Comparison of ENCODE assay signal across 14 cellular contexts in genomic region chr2:235458839-235459273, GRCh38. TPM values are rescaled to one million over a fixed set of nuclear protein-coding genes. Genes with fewer than 3 reads are reported as not detected.
DNase-seq lines count a peak whose midpoint lies in the region; ATAC-seq and TF ChIP-seq lines count a peak whose summit lies in the region.
"Had no signal": no experiment of that assay in that cellular context is flagged by ENCODE, and none has a peak within 500 bp of the region (broad histone marks: within the 10 kb centered on the region; RNA-seq: fewer than 3 reads in every experiment).

No MANE protein-coding gene starts in this region.

- TF ChIP-seq CTCF in mammary epithelial cell (conservative IDR thresholded peaks at IDR 0.05 in 1 of 2, IDR thresholded peaks at IDR 0.05 in 1 of 2; ENCODE audit: extremely low read depth in 1 of 2, insufficient read depth in 1 of 2, low read depth in 1 of 2, low read length in 2 of 2) = no peak
- TF ChIP-seq CTCF in tibial nerve (IDR thresholded peaks at IDR 0.05) = no peak
- no peak for TF ChIP-seq CTCF in omental fat pad (IDR thresholded peaks at IDR 0.05)

- no peak overlapping the region for H3K56ac ChIP-seq in mesendoderm (ENCODE audit: low read length)

- CTCF ChIA-PET in mammary epithelial cell (lab: Charles Lee; ENCODE audit: low non-redundant PET) = no interaction called here

- no TSS peak for BruUV-seq in mammary epithelial cell (replicated peaks; lab: Mats Ljungman, UMichigan)

- no peak for TF ChIP-seq POLR2A in tibial nerve (IDR thresholded peaks at IDR 0.05)

- H3K79me2 ChIP-seq in mammary epithelial cell (ENCODE audit: insufficient read depth, low read length) = no peaks in the 10 kb centered on the region
- H3K79me2 ChIP-seq in mesendoderm (ENCODE audit: control insufficient read depth, insufficient read depth, low read length) = no peaks in the 10 kb centered on the region

- no peak for TF ChIP-seq EP300 in tibial nerve (IDR thresholded peaks at IDR 0.05)

- H3K9ac ChIP-seq in mammary epithelial cell (ENCODE audit: insufficient read depth, low read length) (no peak overlapping the region), mesendoderm (ENCODE audit: low read length) (no peak overlapping the region)

- in situ Hi-C loops in mammary epithelial cell (cut with MboI; ENCODE audit: low sequenced_read_pairs in 2 of 2) = no loop called here

- H3K27me3 ChIP-seq in MG63 (no peaks in the 10 kb centered on the region), mammary epithelial cell (ENCODE audit: insufficient read depth, low read length) (no peaks in the 10 kb centered on the region), mesendoderm (ENCODE audit: insufficient read depth, low read length, poor library complexity) (no peaks in the 10 kb centered on the region), tibial nerve (no peaks in the 10 kb centered on the region)

- H4K20me1 ChIP-seq in mammary epithelial cell (ENCODE audit: insufficient read depth, low read length) = no peaks in the 10 kb centered on the region

- no peak overlapping the region for H3K4ac ChIP-seq in mesendoderm (ENCODE audit: low read depth, low read length)

- H3K9me3 ChIP-seq in MG63 (no peaks in the 10 kb centered on the region), mammary epithelial cell (replicated peaks; ENCODE audit: insufficient read depth, low read length) (no peaks in the 10 kb centered on the region), tibial nerve (no peaks in the 10 kb centered on the region)

- H3K79me1 ChIP-seq in mesendoderm (ENCODE audit: low read length) = no peaks in the 10 kb centered on the region

- no peak overlapping the region for H4K8ac ChIP-seq in mesendoderm (ENCODE audit: low read depth, low read length)

- no peak overlapping the region for H2BK120ac ChIP-seq in mesendoderm (ENCODE audit: low read depth, low read length)

- H2AFZ ChIP-seq in mammary epithelial cell (ENCODE audit: low read depth, low read length) = peak overlapping the region; percentile 32

- no peak overlapping the region for H2AK5ac ChIP-seq in mesendoderm (ENCODE audit: low read length)

- ATAC-seq in omental fat pad (ENCODE audit: low FRiP score) = no peak
- ATAC-seq in GM21423 (IDR thresholded peaks at IDR 0.05; ENCODE audit: unreplicated experiment) = no peak
- ATAC-seq: activated naive CD4-positive, alpha-beta T cell treated with anti-CD3 and anti-CD28 coated beads, Interleukin-2, amount 50 U/mL, for 72 hours; effector memory CD8-positive, alpha-beta T cell had no signal

- H3K23ac ChIP-seq in mesendoderm (ENCODE audit: low read length) = no peak overlapping the region

- no peak overlapping the region for H4K5ac ChIP-seq in mesendoderm (ENCODE audit: low read length)

- dilution Hi-C loops in mammary epithelial cell (cut with HindIII; ENCODE audit: low sequenced_read_pairs) = no loop called here

- no peak overlapping the region for H3K4me3 ChIP-seq in MG63
- H3K4me3 ChIP-seq in mammary epithelial cell (replicated peaks in 1 of 3; ENCODE audit: insufficient read depth in 1 of 3, low read depth in 2 of 3, low read length in 3 of 3) = no peak overlapping the region
- H3K4me3 ChIP-seq in mesendoderm (ENCODE audit: low read length) = no peak overlapping the region
- H3K4me3 ChIP-seq in tibial nerve = no peak overlapping the region

- intact Hi-C loops in mammary epithelial cell (cut with micrococcal nuclease) = no loop called here

- DNase-seq in EH (ENCODE audit: low read depth) (peak; percentile 38), MG63 (peak; percentile 19), mammary epithelial cell (peak; percentile 46), mesendoderm (peak; percentile 70), tibial nerve (ENCODE audit: low spot score in 2 of 2) (no peak), omental fat pad (ENCODE audit: low spot score) (no peak)
- DNase-seq in activated CD8-positive, alpha-beta memory T cell treated with anti-CD3 and anti-CD28 coated beads, Interleukin-2, amount 50 U/mL, for 4 hours = no peak
- DNase-seq: activated CD4-positive, alpha-beta T cell treated with anti-CD3 and anti-CD28 coated beads for 4 hours; effector memory CD8-positive, alpha-beta T cell; H7; nucleus accumbens; SHP77 treated with DMSO at 0.1 percent for 48 hours had no signal

- H3K36me3 ChIP-seq in MG63 = no peaks in the 10 kb centered on the region
- H3K36me3 ChIP-seq in mammary epithelial cell (ENCODE audit: insufficient read depth, low read length) = no peaks in the 10 kb centered on the region
- no peaks in the 10 kb centered on the region for H3K36me3 ChIP-seq in mesendoderm (ENCODE audit: control insufficient read depth, insufficient read depth, low read length)
- H3K36me3 ChIP-seq in tibial nerve = no peaks in the 10 kb centered on the region

- H3K27ac ChIP-seq in mammary epithelial cell (ENCODE audit: insufficient read depth, low read depth, low read length) (no peak overlapping the region), mesendoderm (ENCODE audit: low read depth, low read length) (no peak overlapping the region), tibial nerve (no peak overlapping the region)

- H2BK15ac ChIP-seq in mesendoderm (replicated peaks; ENCODE audit: low read depth) = no peak overlapping the region

- H2BK5ac ChIP-seq in mesendoderm (ENCODE audit: low read length) = no peak overlapping the region

- H3K4me1 ChIP-seq in mammary epithelial cell (ENCODE audit: insufficient read depth, low read length) = peaks cover 3% of the 10 kb centered on the region
- H3K4me1 ChIP-seq in mesendoderm (ENCODE audit: control insufficient read depth, low read depth, low read length) = no peaks in the 10 kb centered on the region
- peaks cover 0 to 3% (median under 1%) of the 10 kb centered on the region in 4 donors for H3K4me1 ChIP-seq in tibial nerve

- H3K18ac ChIP-seq in mesendoderm (ENCODE audit: low read length) = no peak overlapping the region

- H3K4me2 ChIP-seq in mammary epithelial cell (ENCODE audit: insufficient read depth, low read depth, low read length) (no peak overlapping the region), mesendoderm (ENCODE audit: low read length) (no peak overlapping the region)

- WGBS in mammary epithelial cell (ENCODE audit: low coverage, missing lambda C conversion rate) = 5% methylated on average over 5 of the region's 7 CpGs
- no CpG with 5 or more reads among the region's 7 CpGs for WGBS in mesendoderm (ENCODE audit: extremely low coverage, insufficient coverage, low lambda C conversion rate)
- 47 to 56% methylated on average over 7 of the region's 7 CpGs for WGBS in tibial nerve, 2 donors

RNA-seq across cellular contexts. Expression of gene AGAP1, which starts 35.0 kb away (rescaled TPM):
- total RNA-seq in MG63 (2014; rRNA removed; shearing (Covaris generic); ENCODE audit: low replicate concordance) = 5.8 and 8.8 TPM in 2 replicates
- total RNA-seq in mammary epithelial cell (10 to 100 TPM; 11.2 to 28.9 TPM), tibial nerve (10 to 100 TPM; 33.7 to 39.9 (median 35.6) TPM), omental fat pad (10 to 100 TPM; 15.5 to 24.3 (median 16.2) TPM)
- polyA plus RNA-seq in mammary epithelial cell = 21.7 TPM
- polyA minus RNA-seq in mammary epithelial cell = 58.1 TPM
- polyA plus RNA-seq in mesendoderm (2013, experiment 1 of 2) = 17.4 TPM
- 16.8 TPM for polyA plus RNA-seq in mesendoderm (2013, experiment 2 of 2)

Comparison
In these comparisons a context has a peak if more than half of its experiments do, and no peak if none do; other contexts are left out.
1. DNase-seq: peak in EH (single experiment), MG63 (single experiment), mammary epithelial cell (single experiment) and mesendoderm (single experiment); none in tibial nerve (0 of 2), omental fat pad (single experiment) and activated CD8-positive, alpha-beta memory T cell treated with anti-CD3 and anti-CD28 coated beads, Interleukin-2, amount 50 U/mL, for 4 hours (single experiment).